ENCODE assay signal across 8 cellular contexts in genomic region chr2:43224131-43224570, GRCh38. TPM values are rescaled to one million over a fixed set of nuclear protein-coding genes. Genes with fewer than 3 reads are reported as not detected.
A peak's percentile ranks its signal among the peaks of the same experiment; 100 is the strongest.
DNase-seq lines count a peak whose midpoint lies in the region; TF ChIP-seq lines count a peak whose summit lies in the region.

No MANE protein-coding gene starts in this region.

- TF ChIP-seq POLR2A in GM18951 (IDR thresholded peaks at IDR 0.05; ENCODE audit: extremely low read depth, insufficient read depth, insufficient read length), result peak; percentile 8
- 0 out of 2 replicates have a peak, but pooled peaks have one; percentile 24 for TF ChIP-seq POLR2A in Raji (IDR thresholded peaks at IDR 0.05; ENCODE audit: insufficient read depth, low read depth, low read length)
- TF ChIP-seq POLR2A in tibial nerve (IDR thresholded peaks at IDR 0.05), result no peak

- H2AFZ ChIP-seq in parathyroid adenoma, result no peak overlapping the region

- H3K27me3 Mint-ChIP-seq in activated naive CD4-positive, alpha-beta T cell treated with anti-CD3 and anti-CD28 coated beads for 36 hours (ENCODE audit: low read depth), result no peaks in the 10 kb centered on the region

- TF ChIP-seq CTCF in parathyroid adenoma (IDR thresholded peaks at IDR 0.05) (no peak), tibial nerve (IDR thresholded peaks at IDR 0.05) (peak in 3 of 5 experiments; percentile 7 to 29 (median 25))

- H3K27ac Mint-ChIP-seq in activated naive CD4-positive, alpha-beta T cell treated with anti-CD3 and anti-CD28 coated beads for 36 hours, result peak overlapping the region; percentile 98

- no peak overlapping the region for H3K27ac ChIP-seq in parathyroid adenoma
- peak overlapping the region; percentile 88 to 100 (median 100) for H3K27ac ChIP-seq in tibial nerve

- CTCF ChIA-PET in activated naive CD4-positive, alpha-beta T cell treated with anti-CD3 and anti-CD28 coated beads for 36 hours (lab: Charles Lee), result interaction anchor here (1.1 to 13.9 kb wide), 11 partner anchors 22 to 394 kb away, joined by 3 to 505 read pairs (median 6); no protein-coding TSS in a partner anchor

- no peak overlapping the region for H3K4me2 ChIP-seq in parathyroid adenoma (ENCODE audit: low read length)

- intact Hi-C loops in activated naive CD4-positive, alpha-beta T cell treated with anti-CD3 and anti-CD28 coated beads for 36 hours (cut with micrococcal nuclease), result no loop called here
- intact Hi-C loops in head of caudate nucleus (cut with DNase I), result no loop called here

- H3K36me3 Mint-ChIP-seq in activated naive CD4-positive, alpha-beta T cell treated with anti-CD3 and anti-CD28 coated beads for 36 hours (ENCODE audit: low read depth), result peaks cover 33% of the 10 kb centered on the region

- peak; percentile 85 for DNase-seq in activated naive CD4-positive, alpha-beta T cell treated with anti-CD3 and anti-CD28 coated beads for 36 hours
- DNase-seq in head of caudate nucleus, result peak; percentile 40 to 83 (median 70)
- peak; percentile 38 to 58 for DNase-seq in tibial nerve (ENCODE audit: low spot score in 2 of 2)
- DNase-seq in GF-D8 (lab: John Stamatoyannopoulos, UW), result no peak
- DNase-seq in SHP77 (lab: John Stamatoyannopoulos, UW), result no peak

- H3K36me3 ChIP-seq in parathyroid adenoma (ENCODE audit: control insufficient read depth, insufficient read depth, low read length) (no peaks in the 10 kb centered on the region), tibial nerve (peaks cover 10 to 35% (median 19%) of the 10 kb centered on the region in 3 donors)

- H3K9me3 ChIP-seq in parathyroid adenoma (ENCODE audit: control insufficient read depth, low read length) (no peaks in the 10 kb centered on the region), tibial nerve (no peaks in the 10 kb centered on the region)

- peak overlapping the region; percentile 97 for H3K4me3 Mint-ChIP-seq in activated naive CD4-positive, alpha-beta T cell treated with anti-CD3 and anti-CD28 coated beads for 36 hours

- in situ Hi-C loops in GM18951 (cut with MboI; ENCODE audit: low sequenced_read_pairs, unreplicated experiment), result no loop called here

- H3K9ac ChIP-seq in parathyroid adenoma, result no peak overlapping the region

- H3K79me2 ChIP-seq in parathyroid adenoma, result no peaks in the 10 kb centered on the region

- H3K4me3 ChIP-seq in parathyroid adenoma (ENCODE audit: low read depth, low read length) (peak overlapping the region; percentile 30), tibial nerve (peak overlapping the region; percentile 61 to 99 (median 95))

- peaks cover 33% of the 10 kb centered on the region for H3K4me1 ChIP-seq in parathyroid adenoma
- peaks cover 0 to 54% (median 45%) of the 10 kb centered on the region in 4 donors for H3K4me1 ChIP-seq in tibial nerve

- H3K9me3 Mint-ChIP-seq in activated naive CD4-positive, alpha-beta T cell treated with anti-CD3 and anti-CD28 coated beads for 36 hours, result no peaks in the 10 kb centered on the region

- H3K27me3 ChIP-seq in parathyroid adenoma (ENCODE audit: control insufficient read depth, insufficient read depth, low read length) (no peaks in the 10 kb centered on the region), tibial nerve (no peaks in the 10 kb centered on the region)

- peak in 1 of 2 donors; percentile 84 for TF ChIP-seq EP300 in tibial nerve (IDR thresholded peaks at IDR 0.05)

- WGBS in tibial nerve, 2 donors, result 0 to 2% methylated on average over 11 to 32 of the region's 41 CpGs

- H3K4me1 Mint-ChIP-seq in activated naive CD4-positive, alpha-beta T cell treated with anti-CD3 and anti-CD28 coated beads for 36 hours (ENCODE audit: low read depth), result peaks cover 51% of the 10 kb centered on the region

RNA-seq across cellular contexts. Expression of gene ZFP36L2, which starts 2.3 kb away (rescaled TPM):
- 10 to 100 TPM; 37.3 to 38.4 TPM for total RNA-seq in activated naive CD4-positive, alpha-beta T cell treated with anti-CD3 and anti-CD28 coated beads for 36 hours
- total RNA-seq in tibial nerve, result 100 to 1,000 TPM in 3 of 4 donors, 10 to 100 TPM in 1; 90.0 to 141 (median 116) TPM

Comparison
In these comparisons a context has a peak if more than half of its experiments do, and no peak if none do; other contexts are left out.
1. POLR2A ChIP-seq: peak in GM18951 (single experiment) and Raji (single experiment); none in tibial nerve (0 of 2).
2. DNase-seq: peak in activated naive CD4-positive, alpha-beta T cell treated with anti-CD3 and anti-CD28 coated beads for 36 hours (single experiment), head of caudate nucleus (42 of 42) and tibial nerve (2 of 2); none in GF-D8 (single experiment) and SHP77 (0 of 2).